ENCODE assay signal across 1 cellular context in genomic region chr7:90387470-90388240, GRCh38.
TF ChIP-seq lines count a peak whose summit lies in the region.

No MANE protein-coding gene starts in this region.

TF ChIP-seq in HepG2, 621 proteins besides CTCF, POLR2A, EP300 and RAD21 (continued from another document):
- TF ChIP-seq REST (IDR thresholded peaks at IDR 0.05; ENCODE audit: borderline replicate concordance in 1 of 2, low read depth in 1 of 2, low read length in 2 of 2) (peak in 1 of 2 experiments; percentile 90), ZNF564 (CRISPR knock-in tag; IDR thresholded peaks at IDR 0.05) (no peak), ZNF562 (CRISPR knock-in tag; IDR thresholded peaks at IDR 0.05; ENCODE audit: borderline replicate concordance) (no peak), TEAD2 (CRISPR knock-in tag; IDR thresholded peaks at IDR 0.05) (no peak)
